Comparison of ENCODE assay signal across 16 cellular contexts in genomic region chr3:21795152-21795837, GRCh38. TPM values are rescaled to one million over a fixed set of nuclear protein-coding genes. Genes with fewer than 3 reads are reported as not detected.
A peak's percentile ranks its signal among the peaks of the same experiment; 100 is the strongest.
DNase-seq lines count a peak whose midpoint lies in the region; ATAC-seq and TF ChIP-seq lines count a peak whose summit lies in the region.
"Had no signal": no experiment of that assay in that cellular context is flagged by ENCODE, and none has a peak within 500 bp of the region (broad histone marks: within the 10 kb centered on the region; RNA-seq: fewer than 3 reads in every experiment).

No MANE protein-coding gene starts in this region.

- H2AFZ ChIP-seq in SK-N-SH (ENCODE audit: low read depth) = no peak overlapping the region

- ATAC-seq in SK-N-SH treated with all-trans-retinoic acid at 6 μM for 48 hours = no peak; the same call in 2 of the 3 replicates
- no peak for ATAC-seq in HG03108 (IDR thresholded peaks at IDR 0.05; ENCODE audit: unreplicated experiment)
- ATAC-seq: activated CD8-positive, alpha-beta T cell treated with anti-CD3 and anti-CD28 coated beads, Interleukin-2, amount 10 ng/mL, durations not matched to agents 7 days and 5 days; mucosa of descending colon had no signal

- intact Hi-C loops in activated T-helper 2 cell treated with anti-CD3 and anti-CD28 coated beads, Interferon-gamma antibody, Interleukin-2, Interleukin-4, amounts not matched to agents 10 μg/mL and 5 μg/mL and 100 μg/mL, durations not matched to agents 14 hours and 24 hours and 36 hours (cut with micrococcal nuclease) = no loop called here

- no peaks in the 10 kb centered on the region for H3K27me3 Mint-ChIP-seq in activated T-helper 2 cell treated with anti-CD3 and anti-CD28 coated beads, Interferon-gamma antibody, Interleukin-2, Interleukin-4, amounts not matched to agents 10 μg/mL and 5 μg/mL and 100 μg/mL, durations not matched to agents 14 hours and 24 hours and 36 hours (ENCODE audit: low read depth)
- no peaks in the 10 kb centered on the region for H3K27me3 Mint-ChIP-seq in T-helper 2 cell treated with Interferon-gamma antibody and Interleukin-4, amounts not matched to agents 5 μg/mL and 100 μg/mL, for 36 hours (ENCODE audit: low read depth)

- TF ChIP-seq EP300 in SK-N-SH (IDR thresholded peaks at IDR 0.05; ENCODE audit: borderline replicate concordance in 1 of 2, low read depth in 1 of 2, low read length in 1 of 2) = peak in 1 of 2 experiments; percentile 76; a peak in 2 of 4 replicates

- no peak overlapping the region for H3K27ac Mint-ChIP-seq in activated T-helper 2 cell treated with anti-CD3 and anti-CD28 coated beads, Interferon-gamma antibody, Interleukin-2, Interleukin-4, amounts not matched to agents 10 μg/mL and 5 μg/mL and 100 μg/mL, durations not matched to agents 14 hours and 24 hours and 36 hours
- H3K27ac Mint-ChIP-seq in T-helper 2 cell treated with Interferon-gamma antibody and Interleukin-4, amounts not matched to agents 5 μg/mL and 100 μg/mL, for 36 hours = no peak overlapping the region
- H3K27ac Mint-ChIP-seq: activated CD8-positive, alpha-beta T cell treated with anti-CD3 and anti-CD28 coated beads, Interleukin-2, amount 10 ng/mL, durations not matched to agents 7 days and 5 days had no signal

- H3K9me3 ChIP-seq in SK-N-SH = peaks cover 4% of the 10 kb centered on the region; the same call in 1 of the 2 replicates
- H3K9me3 ChIP-seq: colonic mucosa had no signal

- no peaks in the 10 kb centered on the region for H4K20me1 ChIP-seq in SK-N-SH (ENCODE audit: insufficient read depth)

- H3K4me3 ChIP-seq in SK-N-SH (ENCODE audit: low read depth in 2 of 2, low read length in 1 of 2) (no peak overlapping the region), brain microvascular endothelial cell (ENCODE audit: low read depth, low read length) (no peak overlapping the region)
- H3K4me3 ChIP-seq: colonic mucosa, mucosa of descending colon, smooth muscle cell had no signal

- H3K27me3 ChIP-seq in SK-N-SH (ENCODE audit: insufficient read depth) (no peaks in the 10 kb centered on the region), brain microvascular endothelial cell (replicated peaks) (no peaks in the 10 kb centered on the region)
- H3K27me3 ChIP-seq: colonic mucosa had no signal

- H3K9me2 ChIP-seq in SK-N-SH = no peaks in the 10 kb centered on the region

- H3K4me1 ChIP-seq in SK-N-SH (ENCODE audit: control insufficient read depth in 1 of 2, insufficient read depth in 2 of 2, low read depth in 1 of 2, low read length in 1 of 2) = peaks cover 0 to 8% of the 10 kb centered on the region in 2 experiments; a peak in 2 of 4 replicates
- H3K4me1 ChIP-seq: colonic mucosa had no signal

- 20% methylated on average over 5 of the region's 5 CpGs for WGBS in SK-N-SH (ENCODE audit: low lambda C conversion rate)

- TF ChIP-seq CTCF in SK-N-SH (IDR thresholded peaks at IDR 0.05) (no peak), brain microvascular endothelial cell (IDR thresholded peaks at IDR 0.05; ENCODE audit: low read depth, low read length, missing control alignments) (no peak)

- DNase-seq in SK-N-SH (peak; percentile 59), cerebellar cortex (ENCODE audit: low spot score) (peak; percentile 98), left kidney (ENCODE audit: low read depth, low spot score) (peak; percentile 22), brain microvascular endothelial cell (no peak)
- DNase-seq in activated T-helper 2 cell treated with anti-CD3 and anti-CD28 coated beads, Interferon-gamma antibody, Interleukin-2, Interleukin-4, amounts not matched to agents 10 μg/mL and 5 μg/mL and 100 μg/mL, durations not matched to agents 14 hours and 24 hours and 36 hours (ENCODE audit: low spot score) = no peak
- no peak for DNase-seq in T-helper 2 cell treated with Interferon-gamma antibody and Interleukin-4, amounts not matched to agents 5 μg/mL and 100 μg/mL, for 36 hours (ENCODE audit: low spot score)
- DNase-seq: ACHN; activated CD8-positive, alpha-beta T cell treated with anti-CD3 and anti-CD28 coated beads, Interleukin-2, amount 10 ng/mL, durations not matched to agents 7 days and 5 days; colonic mucosa; GDM1; kidney glomerular epithelial cell; mucosa of descending colon; stimulated activated naive CD4-positive, alpha-beta T cell treated with Interleukin-2 at 50 U/mL for 16 hours had no signal

- H3K9ac ChIP-seq in SK-N-SH = no peak overlapping the region

- H3K4me2 ChIP-seq in SK-N-SH = no peak overlapping the region
- H3K4me2 ChIP-seq: smooth muscle cell had no signal

- H3K4me1 Mint-ChIP-seq in activated T-helper 2 cell treated with anti-CD3 and anti-CD28 coated beads, Interferon-gamma antibody, Interleukin-2, Interleukin-4, amounts not matched to agents 10 μg/mL and 5 μg/mL and 100 μg/mL, durations not matched to agents 14 hours and 24 hours and 36 hours (ENCODE audit: low read depth) = no peaks in the 10 kb centered on the region
- no peaks in the 10 kb centered on the region for H3K4me1 Mint-ChIP-seq in T-helper 2 cell treated with Interferon-gamma antibody and Interleukin-4, amounts not matched to agents 5 μg/mL and 100 μg/mL, for 36 hours (ENCODE audit: low read depth)

- peaks cover 35% of the 10 kb centered on the region for H3K9me3 Mint-ChIP-seq in activated T-helper 2 cell treated with anti-CD3 and anti-CD28 coated beads, Interferon-gamma antibody, Interleukin-2, Interleukin-4, amounts not matched to agents 10 μg/mL and 5 μg/mL and 100 μg/mL, durations not matched to agents 14 hours and 24 hours and 36 hours
- H3K9me3 Mint-ChIP-seq in T-helper 2 cell treated with Interferon-gamma antibody and Interleukin-4, amounts not matched to agents 5 μg/mL and 100 μg/mL, for 36 hours = peaks cover 31% of the 10 kb centered on the region

- POLR2A ChIA-PET in SK-N-SH (lab: Yijun Ruan, JAX) = no interaction called here

- H3K4me3 Mint-ChIP-seq in activated T-helper 2 cell treated with anti-CD3 and anti-CD28 coated beads, Interferon-gamma antibody, Interleukin-2, Interleukin-4, amounts not matched to agents 10 μg/mL and 5 μg/mL and 100 μg/mL, durations not matched to agents 14 hours and 24 hours and 36 hours (ENCODE audit: low read depth) = no peak overlapping the region
- no peak overlapping the region for H3K4me3 Mint-ChIP-seq in T-helper 2 cell treated with Interferon-gamma antibody and Interleukin-4, amounts not matched to agents 5 μg/mL and 100 μg/mL, for 36 hours
- H3K4me3 Mint-ChIP-seq: activated CD8-positive, alpha-beta T cell treated with anti-CD3 and anti-CD28 coated beads, Interleukin-2, amount 10 ng/mL, durations not matched to agents 7 days and 5 days had no signal

- in situ Hi-C loops in brain microvascular endothelial cell (cut with HindIII; ENCODE audit: low pct_ligation_motif_present, low sequenced_read_pairs) = no loop called here

- CTCF ChIA-PET in SK-N-SH (lab: Yijun Ruan, JAX) = interaction anchor here (0.6 to 2.0 kb wide), 9 partner anchors 10 to 873 kb away, joined by 3 to 7 read pairs (median 3); no protein-coding TSS in a partner anchor

- H3K79me2 ChIP-seq in SK-N-SH (ENCODE audit: insufficient read depth) = no peaks in the 10 kb centered on the region

- no peaks in the 10 kb centered on the region for H3K36me3 Mint-ChIP-seq in activated T-helper 2 cell treated with anti-CD3 and anti-CD28 coated beads, Interferon-gamma antibody, Interleukin-2, Interleukin-4, amounts not matched to agents 10 μg/mL and 5 μg/mL and 100 μg/mL, durations not matched to agents 14 hours and 24 hours and 36 hours (ENCODE audit: low read depth)
- H3K36me3 Mint-ChIP-seq in T-helper 2 cell treated with Interferon-gamma antibody and Interleukin-4, amounts not matched to agents 5 μg/mL and 100 μg/mL, for 36 hours (ENCODE audit: low read depth) = no peaks in the 10 kb centered on the region

- H3K36me3 ChIP-seq in SK-N-SH (replicated peaks in 1 of 2; ENCODE audit: control insufficient read depth in 1 of 2, insufficient read depth in 2 of 2, low read length in 1 of 2) (no peaks in the 10 kb centered on the region), brain microvascular endothelial cell (replicated peaks) (no peaks in the 10 kb centered on the region)
- H3K36me3 ChIP-seq: colonic mucosa had no signal

- H3K27ac ChIP-seq in SK-N-SH (ENCODE audit: low read depth in 2 of 2, low read length in 1 of 2) (peak overlapping the region in 1 of 2 experiments; percentile 78; a peak in 2 of 4 replicates), brain microvascular endothelial cell (no peak overlapping the region)
- H3K27ac ChIP-seq: colonic mucosa had no signal

- TF ChIP-seq RAD21 in SK-N-SH (IDR thresholded peaks at IDR 0.05; ENCODE audit: low read length) = peak; percentile 16; the same call in 1 of the 2 replicates

- no peaks in the 10 kb centered on the region for H3F3A ChIP-seq in SK-N-SH (replicated peaks; ENCODE audit: insufficient read depth)

TF ChIP-seq in SK-N-SH, 30 proteins besides CTCF, POLR2A, EP300 and RAD21 (continues in another document):
- TF ChIP-seq, protein P1, sequence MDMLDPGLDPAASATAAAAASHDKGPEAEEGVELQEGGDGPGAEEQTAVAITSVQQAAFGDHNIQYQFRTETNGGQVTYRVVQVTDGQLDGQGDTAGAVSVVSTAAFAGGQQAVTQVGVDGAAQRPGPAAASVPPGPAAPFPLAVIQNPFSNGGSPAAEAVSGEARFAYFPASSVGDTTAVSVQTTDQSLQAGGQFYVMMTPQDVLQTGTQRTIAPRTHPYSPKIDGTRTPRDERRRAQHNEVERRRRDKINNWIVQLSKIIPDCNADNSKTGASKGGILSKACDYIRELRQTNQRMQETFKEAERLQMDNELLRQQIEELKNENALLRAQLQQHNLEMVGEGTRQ (IDR thresholded peaks at IDR 0.05; ENCODE audit: borderline replicate concordance, low read depth, low read length) = no peak
- TF ChIP-seq YY1 (IDR thresholded peaks at IDR 0.05; ENCODE audit: low read depth) (no peak), TCF12 (IDR thresholded peaks at IDR 0.05) (no peak)

TF ChIP-seq in SK-N-SH treated with all-trans-retinoic acid at 6 μM for 48 hours, 23 proteins besides CTCF, POLR2A, EP300 and RAD21 (continues in another document):
- no peak for TF ChIP-seq PPARA (CRISPR knock-in tag; IDR thresholded peaks at IDR 0.05; ENCODE audit: borderline replicate concordance)
- TF ChIP-seq ESRRG (CRISPR knock-in tag; IDR thresholded peaks at IDR 0.05) = no peak
- TF ChIP-seq ZFP30 (CRISPR knock-in tag; IDR thresholded peaks at IDR 0.05) = no peak
- no peak for TF ChIP-seq SNAI2 (CRISPR knock-in tag; IDR thresholded peaks at IDR 0.05)
- no peak for TF ChIP-seq ARNTL (CRISPR knock-in tag; IDR thresholded peaks at IDR 0.05; ENCODE audit: borderline replicate concordance, low read depth)

RNA-seq across cellular contexts. Expression of gene ZNF385D, which starts 44.3 kb away (rescaled TPM):
- 1.3 and 1.8 TPM in 2 replicates for polyA plus RNA-seq in SK-N-SH (2012; rRNA removed)
- polyA plus RNA-seq in SK-N-SH (2012; cell fraction: cytosol; rRNA removed) = 1.2 and 1.4 TPM in 2 replicates
- 0.38 and 0.74 TPM in 2 replicates for polyA plus RNA-seq in SK-N-SH (2012; cell fraction: nucleus; rRNA removed)
- not detected in 2 replicates for total RNA-seq in activated T-helper 2 cell treated with anti-CD3 and anti-CD28 coated beads, Interferon-gamma antibody, Interleukin-2, Interleukin-4, amounts not matched to agents 10 μg/mL and 5 μg/mL and 100 μg/mL, durations not matched to agents 14 hours and 24 hours and 36 hours
- total RNA-seq: activated CD8-positive, alpha-beta T cell treated with anti-CD3 and anti-CD28 coated beads, Interleukin-2, amount 10 ng/mL, durations not matched to agents 7 days and 5 days had no signal

Comparison
In these comparisons a context has a peak if more than half of its experiments do, and no peak if none do; other contexts are left out.
1. DNase-seq: peak in SK-N-SH (single experiment), cerebellar cortex (single experiment) and left kidney (single experiment); none in activated T-helper 2 cell treated with anti-CD3 and anti-CD28 coated beads, Interferon-gamma antibody, Interleukin-2, Interleukin-4, amounts not matched to agents 10 μg/mL and 5 μg/mL and 100 μg/mL, durations not matched to agents 14 hours and 24 hours and 36 hours (single experiment), brain microvascular endothelial cell (single experiment) and T-helper 2 cell treated with Interferon-gamma antibody and Interleukin-4, amounts not matched to agents 5 μg/mL and 100 μg/mL, for 36 hours (single experiment).